18 cellular contexts compared by ENCODE assay signal in the genomic region with DNA sequence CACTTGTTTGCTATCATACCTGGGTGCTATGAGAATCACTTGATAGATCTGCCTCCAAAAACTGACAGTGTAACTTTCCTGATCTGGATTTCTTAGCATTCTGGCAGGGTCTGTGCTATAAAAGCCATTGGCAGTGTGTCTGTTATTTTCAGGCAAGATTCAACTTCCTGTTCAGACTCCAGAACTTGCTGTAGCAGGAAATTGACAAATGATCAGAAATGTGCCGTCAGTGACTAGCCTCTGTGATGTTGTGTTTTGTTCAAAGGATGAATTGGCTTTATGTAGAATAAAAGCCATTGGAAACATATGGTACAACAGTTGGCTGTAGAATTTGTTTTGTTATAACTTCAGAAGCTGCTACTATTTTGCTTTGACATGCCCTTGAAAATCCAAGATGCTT.
"Had no signal": no experiment of that assay in that cellular context is flagged by ENCODE, and none has a peak within 500 bp of the region (broad histone marks: within the 10 kb centered on the region; RNA-seq: fewer than 3 reads in every experiment).

No MANE protein-coding gene starts in this region.

- H3K4me3 ChIP-seq: adrenal gland, breast epithelium, pancreas, spleen had no signal

- H3K9me3 ChIP-seq: adrenal gland, pancreas had no signal

- H3K27me3 ChIP-seq: adrenal gland, breast epithelium, foreskin keratinocyte, pancreas, spleen had no signal

- H3K4me1 ChIP-seq: adrenal gland, breast epithelium, foreskin keratinocyte had no signal

- ATAC-seq: activated naive CD4-positive, alpha-beta T cell treated with anti-CD3 and anti-CD28 coated beads, Interleukin-2, amount 50 U/mL, for 72 hours; activated T-cell treated with anti-CD3 and anti-CD28 coated beads, Interleukin-2, amount 50 U/mL, for 72 hours; effector memory CD8-positive, alpha-beta T cell; foreskin keratinocyte; naive thymus-derived CD4-positive, alpha-beta T cell; stimulated activated naive B cell treated with anti-CD40 and anti-IgM and Interleukin-4, amounts not matched to agents 10 μg/mL and 1 μg/mL and 100 μg/mL, for 72 hours had no signal

- H3K36me3 ChIP-seq: adrenal gland, breast epithelium, pancreas, spleen, WERI-Rb-1 had no signal

- H3K27ac ChIP-seq: adrenal gland, breast epithelium, foreskin keratinocyte, pancreas, spleen, WERI-Rb-1 had no signal

- DNase-seq: activated CD4-positive, alpha-beta T cell treated with anti-CD3 and anti-CD28 coated beads, Interleukin-2, amount 50 U/mL, for 4 hours; activated gamma-delta T cell; activated T-cell treated with anti-CD3 and anti-CD28 coated beads, Interleukin-2, amount 50 U/mL, for 72 hours; adrenal gland; effector memory CD8-positive, alpha-beta T cell; foreskin keratinocyte; glutamatergic neuron; hippocampal formation; islet precursor cell; left ventricle myocardium superior; mesendoderm; naive thymus-derived CD4-positive, alpha-beta T cell; pancreas; spleen; stimulated activated naive B cell treated with anti-CD40 and anti-IgM and Interleukin-4, amounts not matched to agents 10 μg/mL and 1 μg/mL and 100 μg/mL, for 72 hours; WERI-Rb-1 had no signal
